Comparison of ENCODE assay signal across 8 cellular contexts in genomic region chr10:22317121-22317370, GRCh38. TPM values are rescaled to one million over a fixed set of nuclear protein-coding genes. Genes with fewer than 3 reads are reported as not detected.
A peak's percentile ranks its signal among the peaks of the same experiment; 100 is the strongest.
DNase-seq lines count a peak whose midpoint lies in the region; ATAC-seq, FAIRE-seq and TF ChIP-seq lines count a peak whose summit lies in the region.

No MANE protein-coding gene starts in this region.

- peaks cover 13% of the 10 kb centered on the region for H3K79me2 ChIP-seq in PC-9 (ENCODE audit: low read depth)

- 13% methylated on average over 8 of the region's 8 CpGs for WGBS in esophagus muscularis mucosa

- ATAC-seq in GM18520 (IDR thresholded peaks at IDR 0.05; ENCODE audit: unreplicated experiment) = peak; percentile 13

- no peaks in the 10 kb centered on the region for H3K9me3 ChIP-seq in PC-9 (ENCODE audit: insufficient read depth, low read depth)
- H3K9me3 ChIP-seq in esophagus muscularis mucosa = no peaks in the 10 kb centered on the region

- H3K36me3 ChIP-seq in PC-9 (ENCODE audit: low read depth) (no peaks in the 10 kb centered on the region), esophagus muscularis mucosa (no peaks in the 10 kb centered on the region), rectal smooth muscle tissue (ENCODE audit: control insufficient read depth, insufficient read depth, low read length) (no peaks in the 10 kb centered on the region)

- TF ChIP-seq POLR2A in esophagus muscularis mucosa (IDR thresholded peaks at IDR 0.05; ENCODE audit: low read depth) = no peak

- peak overlapping the region; percentile 88 for H3K4me2 ChIP-seq in PC-9

- intact Hi-C loops in PC-9 (cut with micrococcal nuclease; ENCODE audit: unreplicated experiment) = loop anchor here (2.0 to 5.0 kb wide), 2 partner anchors 65 to 314 kb away; partner anchors contain the start of gene DNAJC1
- intact Hi-C loops in esophagus muscularis mucosa (cut with DNase I) = loop anchor here (5.0 kb wide), 2 partner anchors 120 to 785 kb away; partner anchors contain the start of gene MLLT10

- H2AFZ ChIP-seq in PC-9 = peak overlapping the region; percentile 89

- no peaks in the 10 kb centered on the region for H4K20me1 ChIP-seq in PC-9 (ENCODE audit: insufficient read depth)

- peaks cover 2% of the 10 kb centered on the region for H3K27me3 ChIP-seq in PC-9 (ENCODE audit: insufficient read depth, low read depth)
- no peaks in the 10 kb centered on the region for H3K27me3 ChIP-seq in esophagus muscularis mucosa
- H3K27me3 ChIP-seq in rectal smooth muscle tissue (ENCODE audit: control insufficient read depth, insufficient read depth, low read length) = no peaks in the 10 kb centered on the region

- H3K4me3 ChIP-seq in PC-9 = peak overlapping the region; percentile 67
- H3K4me3 ChIP-seq in esophagus muscularis mucosa = peak overlapping the region; percentile 70 to 85 (median 82)
- peak overlapping the region; percentile 80 for H3K4me3 ChIP-seq in rectal smooth muscle tissue (ENCODE audit: low read length)

- TF ChIP-seq CTCF in PC-9 (conservative IDR thresholded peaks at IDR 0.05) (no peak), esophagus muscularis mucosa (IDR thresholded peaks at IDR 0.05) (no peak), D721Med (IDR thresholded peaks at IDR 0.05; ENCODE audit: insufficient read depth, missing control alignments) (no peak)

- H3F3A ChIP-seq in PC-9 (ENCODE audit: insufficient read depth, low read depth) = peaks cover 11% of the 10 kb centered on the region

- H3K4me1 ChIP-seq in PC-9 (replicated peaks; ENCODE audit: insufficient read depth) = peaks cover 29% of the 10 kb centered on the region
- H3K4me1 ChIP-seq in esophagus muscularis mucosa = peaks cover 28 to 46% (median 39%) of the 10 kb centered on the region in 4 donors
- peaks cover 17% of the 10 kb centered on the region for H3K4me1 ChIP-seq in rectal smooth muscle tissue (ENCODE audit: control insufficient read depth, insufficient read depth, low read length)

- peak overlapping the region; percentile 66 for H3K9ac ChIP-seq in rectal smooth muscle tissue (ENCODE audit: low read length)

- CTCF ChIA-PET in PC-9 (lab: Charles Lee) = no interaction called here

- H3K27ac ChIP-seq in PC-9 (peak overlapping the region; percentile 58), esophagus muscularis mucosa (replicated peaks in 1 of 4) (peak overlapping the region; percentile 85 to 95 (median 94)), rectal smooth muscle tissue (ENCODE audit: low read depth, low read length) (peak overlapping the region; percentile 89)

- DNase-seq in PC-9 (no peak), esophagus muscularis mucosa (ENCODE audit: extremely low spot score) (no peak), D721Med (ENCODE audit: insufficient read length, low spot score) (no peak), GM19240 (ENCODE audit: insufficient read length, low spot score) (no peak), anterior cingulate cortex (lab: John Stamatoyannopoulos, UW) (no peak), DMS53 (lab: John Stamatoyannopoulos, UW) (no peak)

- no peak for TF ChIP-seq EP300 in esophagus muscularis mucosa (IDR thresholded peaks at IDR 0.05)

- no peak for FAIRE-seq in D721Med (lab: Jason Lieb, UNC)

- BruUV-seq in PC-9 (replicated peaks; lab: Mats Ljungman, UMichigan) = no TSS peak

- H3K9me2 ChIP-seq in PC-9 (ENCODE audit: insufficient read depth) = no peaks in the 10 kb centered on the region

- POLR2A ChIA-PET in PC-9 (lab: Charles Lee; ENCODE audit: unreplicated experiment) = interaction anchor here (0.6 kb wide), 1 partner anchor 314 kb away, joined by 5 read pairs; the partner anchor contains the start of gene DNAJC1

RNA-seq across cellular contexts. Expression of gene COMMD3, which starts 0.9 kb away (rescaled TPM):
- total RNA-seq in PC-9 (2021) (38.1 and 43.5 TPM in 2 replicates), esophagus muscularis mucosa (10 to 100 TPM; 25.5 to 41.1 (median 31.5) TPM)

RNA-seq across cellular contexts. Expression of gene BMI1, which starts 3.9 kb away (rescaled TPM):
- total RNA-seq in PC-9 (2021) (38.8 and 48.4 TPM in 2 replicates), esophagus muscularis mucosa (100 to 1,000 TPM in 2 of 4 donors, 10 to 100 TPM in 2; 74.4 to 106 (median 89.4) TPM)

RNA-seq across cellular contexts. Expression of gene SPAG6, which starts 28.2 kb away (rescaled TPM):
- 0.55 TPM in 1 of 2 replicates, not detected in the other for total RNA-seq in PC-9 (2021)
- under 1 TPM in 1 of 4 donors, not detected in 3; 0.19 TPM for total RNA-seq in esophagus muscularis mucosa
